ENCODE assay signal across 1 cellular context in the genomic region with DNA sequence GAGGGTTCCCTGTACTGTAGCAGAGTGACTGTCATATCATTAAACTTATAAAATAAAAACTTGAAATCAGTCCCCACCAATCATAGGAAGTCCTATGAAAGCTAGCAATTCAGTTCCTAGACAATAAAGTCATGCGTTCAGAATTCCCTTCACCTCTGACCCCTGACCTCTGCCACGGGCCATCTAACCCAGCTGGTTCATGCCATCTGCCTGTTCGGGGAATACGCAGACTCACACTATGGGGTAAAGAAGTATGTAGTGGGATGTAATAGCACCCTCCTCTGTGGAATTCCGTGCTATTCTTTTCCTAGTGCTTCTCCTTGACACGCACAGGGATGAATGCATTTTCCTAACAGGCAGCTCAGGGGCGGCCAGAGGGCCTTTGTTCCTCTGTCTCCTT.
TF ChIP-seq lines count a peak whose summit lies in the region.

No MANE protein-coding gene starts in this region.

TF ChIP-seq in SK-N-SH, 30 proteins besides CTCF, POLR2A, EP300 and RAD21:
- TF ChIP-seq TEAD4 (IDR thresholded peaks at IDR 0.05; ENCODE audit: borderline replicate concordance, insufficient read depth): no peak
- TF ChIP-seq GATA2 (CRISPR knock-in tag; IDR thresholded peaks at IDR 0.05): no peak
- TF ChIP-seq, protein P1, sequence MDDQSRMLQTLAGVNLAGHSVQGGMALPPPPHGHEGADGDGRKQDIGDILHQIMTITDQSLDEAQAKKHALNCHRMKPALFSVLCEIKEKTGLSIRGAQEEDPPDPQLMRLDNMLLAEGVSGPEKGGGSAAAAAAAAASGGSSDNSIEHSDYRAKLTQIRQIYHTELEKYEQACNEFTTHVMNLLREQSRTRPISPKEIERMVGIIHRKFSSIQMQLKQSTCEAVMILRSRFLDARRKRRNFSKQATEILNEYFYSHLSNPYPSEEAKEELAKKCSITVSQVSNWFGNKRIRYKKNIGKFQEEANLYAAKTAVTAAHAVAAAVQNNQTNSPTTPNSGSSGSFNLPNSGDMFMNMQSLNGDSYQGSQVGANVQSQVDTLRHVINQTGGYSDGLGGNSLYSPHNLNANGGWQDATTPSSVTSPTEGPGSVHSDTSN (IDR thresholded peaks at IDR 0.05): no peak
- TF ChIP-seq GABPA (IDR thresholded peaks at IDR 0.05; ENCODE audit: low read depth): no peak
TF ChIP-seq in SK-N-SH: peak in this region for 0.
